In the genomic region with DNA sequence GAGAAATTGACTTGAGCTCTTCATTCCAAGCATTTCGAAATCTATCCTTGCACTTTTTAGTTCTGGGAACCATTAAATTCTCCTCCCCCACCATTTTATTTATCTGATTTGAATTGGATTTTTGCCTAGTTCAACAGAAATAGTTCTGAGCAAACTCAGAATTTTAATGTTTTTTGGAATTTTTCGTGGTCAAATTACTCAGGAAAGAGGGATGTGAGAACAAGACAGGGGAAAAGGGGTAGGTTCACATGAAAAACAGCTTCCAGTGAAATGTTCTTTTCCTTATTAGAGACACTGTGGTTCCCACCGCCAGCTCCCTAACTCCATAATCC, we compare ENCODE assay signal across 2 cellular contexts.
TF ChIP-seq lines count a peak whose summit lies in the region.

No MANE protein-coding gene starts in this region.

TF ChIP-seq in IMR-90, 13 proteins besides CTCF, POLR2A, EP300 and RAD21:
- no peak for TF ChIP-seq MAZ (IDR thresholded peaks at IDR 0.05; ENCODE audit: borderline replicate concordance, low read depth, low read length)
- no peak for TF ChIP-seq CHD1 (IDR thresholded peaks at IDR 0.05; ENCODE audit: low read depth, low read length)
- no peak for TF ChIP-seq USF2 (IDR thresholded peaks at IDR 0.05; ENCODE audit: low read depth, low read length)
- no peak for TF ChIP-seq MAFK (IDR thresholded peaks at IDR 0.05; ENCODE audit: low read depth, low read length)
- no peak for TF ChIP-seq NFE2L2 (IDR thresholded peaks at IDR 0.05; ENCODE audit: low read depth, low read length)
- TF ChIP-seq FOS (IDR thresholded peaks at IDR 0.05; ENCODE audit: low read depth, low read length) = no peak
- TF ChIP-seq MXI1 (IDR thresholded peaks at IDR 0.05; ENCODE audit: borderline replicate concordance, low read depth, low read length) = no peak
- TF ChIP-seq SMC3 (IDR thresholded peaks at IDR 0.05; ENCODE audit: low read depth, low read length) = no peak

TF ChIP-seq in WTC11, 78 proteins besides CTCF, POLR2A, EP300 and RAD21:
- TF ChIP-seq FOXP4 (CRISPR knock-in tag; IDR thresholded peaks at IDR 0.05) (no peak), ZNF121 (CRISPR knock-in tag; IDR thresholded peaks at IDR 0.05) (no peak), ZNF317 (CRISPR knock-in tag; IDR thresholded peaks at IDR 0.05; ENCODE audit: borderline replicate concordance, low read depth) (no peak), NR2C2 (CRISPR knock-in tag; IDR thresholded peaks at IDR 0.05) (no peak), GRHL2 (CRISPR knock-in tag; IDR thresholded peaks at IDR 0.05; ENCODE audit: insufficient replicate concordance, severe bottlenecking) (no peak), GTF2I (CRISPR knock-in tag; conservative IDR thresholded peaks at IDR 0.05) (no peak), AR (CRISPR knock-in tag; IDR thresholded peaks at IDR 0.05) (no peak), PRDM15 (CRISPR knock-in tag; IDR thresholded peaks at IDR 0.05) (no peak), ETV6 (CRISPR knock-in tag; IDR thresholded peaks at IDR 0.05) (no peak), ZNF232 (CRISPR knock-in tag; IDR thresholded peaks at IDR 0.05) (no peak), ZNF138 (CRISPR knock-in tag; conservative IDR thresholded peaks at IDR 0.05) (no peak)
- TF ChIP-seq, protein P1, sequence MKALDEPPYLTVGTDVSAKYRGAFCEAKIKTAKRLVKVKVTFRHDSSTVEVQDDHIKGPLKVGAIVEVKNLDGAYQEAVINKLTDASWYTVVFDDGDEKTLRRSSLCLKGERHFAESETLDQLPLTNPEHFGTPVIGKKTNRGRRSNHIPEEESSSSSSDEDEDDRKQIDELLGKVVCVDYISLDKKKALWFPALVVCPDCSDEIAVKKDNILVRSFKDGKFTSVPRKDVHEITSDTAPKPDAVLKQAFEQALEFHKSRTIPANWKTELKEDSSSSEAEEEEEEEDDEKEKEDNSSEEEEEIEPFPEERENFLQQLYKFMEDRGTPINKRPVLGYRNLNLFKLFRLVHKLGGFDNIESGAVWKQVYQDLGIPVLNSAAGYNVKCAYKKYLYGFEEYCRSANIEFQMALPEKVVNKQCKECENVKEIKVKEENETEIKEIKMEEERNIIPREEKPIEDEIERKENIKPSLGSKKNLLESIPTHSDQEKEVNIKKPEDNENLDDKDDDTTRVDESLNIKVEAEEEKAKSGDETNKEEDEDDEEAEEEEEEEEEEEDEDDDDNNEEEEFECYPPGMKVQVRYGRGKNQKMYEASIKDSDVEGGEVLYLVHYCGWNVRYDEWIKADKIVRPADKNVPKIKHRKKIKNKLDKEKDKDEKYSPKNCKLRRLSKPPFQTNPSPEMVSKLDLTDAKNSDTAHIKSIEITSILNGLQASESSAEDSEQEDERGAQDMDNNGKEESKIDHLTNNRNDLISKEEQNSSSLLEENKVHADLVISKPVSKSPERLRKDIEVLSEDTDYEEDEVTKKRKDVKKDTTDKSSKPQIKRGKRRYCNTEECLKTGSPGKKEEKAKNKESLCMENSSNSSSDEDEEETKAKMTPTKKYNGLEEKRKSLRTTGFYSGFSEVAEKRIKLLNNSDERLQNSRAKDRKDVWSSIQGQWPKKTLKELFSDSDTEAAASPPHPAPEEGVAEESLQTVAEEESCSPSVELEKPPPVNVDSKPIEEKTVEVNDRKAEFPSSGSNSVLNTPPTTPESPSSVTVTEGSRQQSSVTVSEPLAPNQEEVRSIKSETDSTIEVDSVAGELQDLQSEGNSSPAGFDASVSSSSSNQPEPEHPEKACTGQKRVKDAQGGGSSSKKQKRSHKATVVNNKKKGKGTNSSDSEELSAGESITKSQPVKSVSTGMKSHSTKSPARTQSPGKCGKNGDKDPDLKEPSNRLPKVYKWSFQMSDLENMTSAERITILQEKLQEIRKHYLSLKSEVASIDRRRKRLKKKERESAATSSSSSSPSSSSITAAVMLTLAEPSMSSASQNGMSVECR (CRISPR knock-in tag; IDR thresholded peaks at IDR 0.05; ENCODE audit: borderline replicate concordance) = no peak
- TF ChIP-seq, protein P2, sequence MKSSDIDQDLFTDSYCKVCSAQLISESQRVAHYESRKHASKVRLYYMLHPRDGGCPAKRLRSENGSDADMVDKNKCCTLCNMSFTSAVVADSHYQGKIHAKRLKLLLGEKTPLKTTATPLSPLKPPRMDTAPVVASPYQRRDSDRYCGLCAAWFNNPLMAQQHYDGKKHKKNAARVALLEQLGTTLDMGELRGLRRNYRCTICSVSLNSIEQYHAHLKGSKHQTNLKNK (CRISPR knock-in tag; IDR thresholded peaks at IDR 0.05) = no peak
TF ChIP-seq in WTC11: peak in this region for 0.
